ENCODE assay signal across 15 cellular contexts in the genomic region with DNA sequence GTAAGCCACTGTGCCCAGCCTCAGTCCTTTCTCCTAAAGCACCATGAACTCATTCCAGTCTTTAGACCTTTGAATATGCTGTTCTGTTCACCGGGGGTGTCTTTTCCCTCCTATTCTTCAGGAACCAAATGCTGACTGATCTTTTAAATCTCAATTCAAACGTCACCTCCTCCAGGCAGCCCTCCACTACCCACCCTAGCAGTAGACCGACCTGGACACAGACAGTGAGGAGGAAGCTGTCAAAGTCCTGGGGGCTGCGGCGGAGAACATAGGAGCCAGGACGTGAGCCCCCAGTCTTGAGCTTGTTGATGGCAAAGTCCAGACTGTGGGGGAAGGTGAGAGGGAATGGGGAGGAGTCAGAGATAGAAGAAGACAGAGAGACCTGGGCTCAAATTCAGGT. TPM values are rescaled to one million over a fixed set of nuclear protein-coding genes. Genes with fewer than 3 reads are reported as not detected.
"Had no signal": no experiment of that assay in that cellular context is flagged by ENCODE, and none has a peak within 500 bp of the region (broad histone marks: within the 10 kb centered on the region; RNA-seq: fewer than 3 reads in every experiment).

No MANE protein-coding gene starts in this region.

- DNase-seq: activated CD4-positive, alpha-beta T cell treated with anti-CD3 and anti-CD28 coated beads for 1 hour; activated CD8-positive, alpha-beta memory T cell treated with anti-CD3 and anti-CD28 coated beads, Interleukin-2, amount 50 U/mL, for 48 hours; adrenal gland; left cardiac atrium; lower lobe of right lung; sigmoid colon; SK-N-SH; spleen; stimulated activated CD4-positive, alpha-beta T cell treated with anti-CD3 and anti-CD28 coated beads, Interleukin-1b, Interleukin-23, amount 100 ng/mL, for 48 hours; T-helper 1 cell; T1000 had no signal

- H3K27ac ChIP-seq: adrenal gland, lower lobe of right lung, parathyroid adenoma, sigmoid colon, spleen, thoracic aorta had no signal

- H3K4me3 ChIP-seq: adrenal gland, lower lobe of right lung, sigmoid colon, spleen, thoracic aorta had no signal

- H3K4me1 ChIP-seq: lower lobe of right lung, parathyroid adenoma had no signal

- H3K4me3 Mint-ChIP-seq: activated T-helper 1 cell treated with anti-CD3 and anti-CD28 coated beads, Interleukin-12 subunit alpha, Interleukin-12 subunit beta, Interleukin-2, Interleukin-4 antibody, amounts not matched to agents 30 ng/mL and 10 ng/mL and 1 ng/mL, durations not matched to agents 14 hours and 24 hours and 36 hours had no signal

- H3K36me3 ChIP-seq: sigmoid colon, thoracic aorta had no signal

- H3K27me3 ChIP-seq: adrenal gland, spleen had no signal

- ATAC-seq: esophagus mucosa, left cardiac atrium, lower lobe of right lung had no signal

- H3K9me3 ChIP-seq: adrenal gland, lower lobe of right lung, sigmoid colon, SK-N-SH, spleen, thoracic aorta had no signal

- H3K27ac Mint-ChIP-seq: activated T-helper 1 cell treated with anti-CD3 and anti-CD28 coated beads, Interleukin-12 subunit alpha, Interleukin-12 subunit beta, Interleukin-2, Interleukin-4 antibody, amounts not matched to agents 30 ng/mL and 10 ng/mL and 1 ng/mL, durations not matched to agents 14 hours and 24 hours and 36 hours had no signal

RNA-seq across cellular contexts. Expression of gene INSL3, which starts 18.7 kb away (rescaled TPM):
- total RNA-seq: esophagus mucosa, left cardiac atrium, lower lobe of right lung, sigmoid colon, thoracic aorta had no signal

RNA-seq across cellular contexts. Expression of gene SLC5A5, which starts 31.7 kb away (rescaled TPM):
- total RNA-seq: adrenal gland, esophagus mucosa, left cardiac atrium, sigmoid colon, thoracic aorta had no signal

RNA-seq across cellular contexts. Expression of gene B3GNT3, which starts 45.1 kb away (rescaled TPM):
- total RNA-seq: activated T-helper 1 cell treated with anti-CD3 and anti-CD28 coated beads, Interleukin-12 subunit alpha, Interleukin-12 subunit beta, Interleukin-2, Interleukin-4 antibody, amounts not matched to agents 30 ng/mL and 10 ng/mL and 1 ng/mL, durations not matched to agents 14 hours and 24 hours and 36 hours had no signal
- polyA plus RNA-seq: SK-N-SH had no signal
